Comparison of ENCODE assay signal across 13 cellular contexts in genomic region chr17:57404073-57404472, GRCh38.
DNase-seq lines count a peak whose midpoint lies in the region; ATAC-seq and TF ChIP-seq lines count a peak whose summit lies in the region.
"Had no signal": no experiment of that assay in that cellular context is flagged by ENCODE, and none has a peak within 500 bp of the region (broad histone marks: within the 10 kb centered on the region; RNA-seq: fewer than 3 reads in every experiment).

No MANE protein-coding gene starts in this region.

- TF ChIP-seq CTCF in GM12873 (IDR thresholded peaks at IDR 0.05; ENCODE audit: insufficient read depth, low read depth, low read length, missing control alignments) (peak; percentile 51), tibial nerve (IDR thresholded peaks at IDR 0.05) (no peak)
- no peak for TF ChIP-seq CTCF in CD4-positive, alpha-beta T cell (IDR thresholded peaks at IDR 0.05)

- H3K36me3 Mint-ChIP-seq in activated T-cell treated with anti-CD3 and anti-CD28 coated beads, Interleukin-2, amount 50 U/mL, for 72 hours (ENCODE audit: insufficient read depth in 2 of 2): peaks cover 0 to 7% of the 10 kb centered on the region in 2 donors
- H3K36me3 Mint-ChIP-seq in CD4-positive, alpha-beta T cell (ENCODE audit: low read depth): peaks cover 54% of the 10 kb centered on the region

- DNase-seq in 8988T (peak; percentile 31), NCI-H460 (ENCODE audit: extremely low read depth, low read depth) (peak; percentile 16), erythroblast (lab: John Stamatoyannopoulos, UW) (peak; percentile 36 to 39), tibial nerve (ENCODE audit: low spot score in 2 of 2) (no peak)
- DNase-seq in activated T-cell treated with anti-CD3 and anti-CD28 coated beads, Interleukin-2, amount 50 U/mL, for 72 hours: no peak
- DNase-seq in CD4-positive, alpha-beta T cell: no peak
- DNase-seq in activated CD8-positive, alpha-beta memory T cell treated with anti-CD3 and anti-CD28 coated beads, Interleukin-2, amount 50 U/mL, for 48 hours: no peak
- DNase-seq: activated T-cell treated with anti-CD3 and anti-CD28 coated beads for 4 hours, brain microvascular endothelial cell, NCI-H1436 had no signal

- H3K4me1 ChIP-seq in tibial nerve: peaks cover 0 to 38% (median 9%) of the 10 kb centered on the region in 4 donors

- H3K4me3 Mint-ChIP-seq in activated T-cell treated with anti-CD3 and anti-CD28 coated beads, Interleukin-2, amount 50 U/mL, for 72 hours: no peak overlapping the region
- H3K4me3 Mint-ChIP-seq in CD4-positive, alpha-beta T cell: no peak overlapping the region
- H3K4me3 Mint-ChIP-seq: natural killer cell treated with Interleukin-12 subunit alpha and Interleukin-12 subunit beta and Interleukin-15 and Interleukin-18, amount 100 ng/mL, for 72 hours had no signal

- intact Hi-C loops in CD4-positive, alpha-beta T cell (cut with DNase I, micrococcal nuclease): loop anchor here in 1 of 2 experiments (5.0 kb wide), 1 partner anchor 162 kb away; no protein-coding TSS in a partner anchor

- 98 to 99% methylated on average over 4 of the region's 4 CpGs for WGBS in tibial nerve, 2 donors

- CTCF ChIA-PET in CD4-positive, alpha-beta T cell (lab: Charles Lee): no interaction called here

- H3K36me3 ChIP-seq in tibial nerve: peaks cover 0 to 13% (median 0%) of the 10 kb centered on the region in 3 donors
- H3K36me3 ChIP-seq: brain microvascular endothelial cell had no signal

- no peak for TF ChIP-seq EP300 in tibial nerve (IDR thresholded peaks at IDR 0.05)

- H3K9me3 Mint-ChIP-seq in activated T-cell treated with anti-CD3 and anti-CD28 coated beads, Interleukin-2, amount 50 U/mL, for 72 hours: no peaks in the 10 kb centered on the region
- H3K9me3 Mint-ChIP-seq in CD4-positive, alpha-beta T cell: no peaks in the 10 kb centered on the region
- H3K9me3 Mint-ChIP-seq: natural killer cell treated with Interleukin-12 subunit alpha and Interleukin-12 subunit beta and Interleukin-15 and Interleukin-18, amount 100 ng/mL, for 72 hours had no signal

- peaks cover 35% of the 10 kb centered on the region for H3K4me1 Mint-ChIP-seq in activated T-cell treated with anti-CD3 and anti-CD28 coated beads, Interleukin-2, amount 50 U/mL, for 72 hours (ENCODE audit: low read depth)
- peaks cover 67% of the 10 kb centered on the region for H3K4me1 Mint-ChIP-seq in CD4-positive, alpha-beta T cell (ENCODE audit: low read depth)

- no peak overlapping the region for H3K27ac Mint-ChIP-seq in activated T-cell treated with anti-CD3 and anti-CD28 coated beads, Interleukin-2, amount 50 U/mL, for 72 hours
- H3K27ac Mint-ChIP-seq in CD4-positive, alpha-beta T cell: no peak overlapping the region

- ATAC-seq in activated T-cell treated with anti-CD3 and anti-CD28 coated beads, Interleukin-2, amount 50 U/mL, for 72 hours (replicated peaks in 1 of 2): no peak
- no peak for ATAC-seq in CD4-positive, alpha-beta T cell (ENCODE audit: poor library complexity)
- ATAC-seq: esophagus mucosa; natural killer cell treated with Interleukin-12 subunit alpha and Interleukin-12 subunit beta and Interleukin-15 and Interleukin-18, amount 100 ng/mL, for 72 hours had no signal

- TF ChIP-seq POLR2A in erythroblast (IDR thresholded peaks at IDR 0.05; ENCODE audit: low read length) (no peak), tibial nerve (IDR thresholded peaks at IDR 0.05) (no peak)

- H3K27ac ChIP-seq in CD4-positive, alpha-beta T cell (ENCODE audit: low read depth, low read length): no peak overlapping the region
- no peak overlapping the region for H3K27ac ChIP-seq in tibial nerve
- H3K27ac ChIP-seq: brain microvascular endothelial cell had no signal

- POLR2A ChIA-PET in CD4-positive, alpha-beta T cell (lab: Charles Lee): no interaction called here

- no peaks in the 10 kb centered on the region for H3K27me3 Mint-ChIP-seq in activated T-cell treated with anti-CD3 and anti-CD28 coated beads, Interleukin-2, amount 50 U/mL, for 72 hours (ENCODE audit: low read depth)
- H3K27me3 Mint-ChIP-seq in CD4-positive, alpha-beta T cell: no peaks in the 10 kb centered on the region
- H3K27me3 Mint-ChIP-seq: natural killer cell treated with Interleukin-12 subunit alpha and Interleukin-12 subunit beta and Interleukin-15 and Interleukin-18, amount 100 ng/mL, for 72 hours had no signal

- no peaks in the 10 kb centered on the region for H3K27me3 ChIP-seq in CD4-positive, alpha-beta T cell (ENCODE audit: control insufficient read depth, insufficient read depth, low read length)
- no peaks in the 10 kb centered on the region for H3K27me3 ChIP-seq in tibial nerve
- H3K27me3 ChIP-seq: brain microvascular endothelial cell had no signal

- H3K4me3 ChIP-seq in tibial nerve: no peak overlapping the region

- H3K9me3 ChIP-seq in CD4-positive, alpha-beta T cell (ENCODE audit: control insufficient read depth, low read length): no peaks in the 10 kb centered on the region
- H3K9me3 ChIP-seq in tibial nerve: no peaks in the 10 kb centered on the region

Comparison
In these comparisons a context has a peak if more than half of its experiments do, and no peak if none do; other contexts are left out.
1. DNase-seq: peak in 8988T (single experiment), NCI-H460 (single experiment) and erythroblast (2 of 2); none in activated T-cell treated with anti-CD3 and anti-CD28 coated beads, Interleukin-2, amount 50 U/mL, for 72 hours (0 of 2), CD4-positive, alpha-beta T cell (0 of 10), activated CD8-positive, alpha-beta memory T cell treated with anti-CD3 and anti-CD28 coated beads, Interleukin-2, amount 50 U/mL, for 48 hours (single experiment) and tibial nerve (0 of 2).